ENCODE assay signal across 8 cellular contexts in the genomic region with DNA sequence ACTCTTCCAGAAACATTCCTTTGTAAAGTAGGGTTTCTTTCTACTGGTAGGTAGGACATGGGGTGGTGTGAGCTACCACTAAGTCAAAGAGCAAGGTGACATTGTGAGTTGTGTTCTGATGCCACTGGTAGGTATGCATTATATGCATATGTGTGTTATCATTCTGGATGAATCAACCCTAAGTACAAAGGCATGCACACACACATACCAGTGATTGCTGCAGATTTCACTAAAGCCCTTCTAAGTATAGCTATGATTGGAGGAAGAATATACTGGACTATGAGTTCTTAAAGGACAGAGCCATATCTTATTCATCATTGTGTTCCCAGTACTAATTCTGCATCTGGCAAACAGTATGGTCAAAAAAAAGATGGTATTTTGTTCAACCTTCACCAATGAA.
"Had no signal": no experiment of that assay in that cellular context is flagged by ENCODE, and none has a peak within 500 bp of the region (broad histone marks: within the 10 kb centered on the region; RNA-seq: fewer than 3 reads in every experiment).

No MANE protein-coding gene starts in this region.

- H3K4me1 ChIP-seq: HAP-1 had no signal

- H3K27ac ChIP-seq: HL-60 had no signal

- FAIRE-seq: HepG2 had no signal

- ATAC-seq: HCT116, HepG2 had no signal

- H3K36me3 ChIP-seq: HAP-1 had no signal

- DNase-seq: GOT3, H7, HFFc6, KBM-7 had no signal

- H3K4me3 ChIP-seq: HAP-1 had no signal
